Comparison of ENCODE assay signal across 8 cellular contexts in genomic region chr3:43692085-43692484, GRCh38. TPM values are rescaled to one million over a fixed set of nuclear protein-coding genes. Genes with fewer than 3 reads are reported as not detected.
A peak's percentile ranks its signal among the peaks of the same experiment; 100 is the strongest.
DNase-seq lines count a peak whose midpoint lies in the region; ATAC-seq and TF ChIP-seq lines count a peak whose summit lies in the region.

No MANE protein-coding gene starts in this region.

- TF ChIP-seq CTCF in fibroblast of mammary gland (conservative IDR thresholded peaks at IDR 0.05; ENCODE audit: control insufficient read depth, insufficient read depth, low read depth, low read length), result no peak
- TF ChIP-seq CTCF in sigmoid colon (IDR thresholded peaks at IDR 0.05), result no peak

- H3K9me3 ChIP-seq in HAP-1 (no peaks in the 10 kb centered on the region), SK-N-MC (ENCODE audit: low read depth, low read length) (no peaks in the 10 kb centered on the region), sigmoid colon (no peaks in the 10 kb centered on the region)

- no peak for DNase-seq in HAP-1 (ENCODE audit: low spot score in 2 of 2)
- no peak for DNase-seq in SK-N-MC (ENCODE audit: low read depth, low spot score)
- peak; percentile 14 for DNase-seq in fibroblast of mammary gland (ENCODE audit: low read depth)
- DNase-seq in sigmoid colon, result no peak
- DNase-seq in effector CD4-positive, alpha-beta T cell, result no peak
- DNase-seq in NCI-H748 (lab: John Stamatoyannopoulos, UW; ENCODE audit: unreplicated experiment), result no peak
- DNase-seq in H7, result no peak

- H3K9ac ChIP-seq in SK-N-MC (ENCODE audit: insufficient read length), result no peak overlapping the region

- H3K36me3 ChIP-seq in HAP-1 (replicated peaks) (no peaks in the 10 kb centered on the region), SK-N-MC (ENCODE audit: insufficient read depth, low read length) (no peaks in the 10 kb centered on the region), sigmoid colon (no peaks in the 10 kb centered on the region), H7 (replicated peaks; ENCODE audit: control insufficient read depth, insufficient read depth, low read length) (no peaks in the 10 kb centered on the region)

- TF ChIP-seq POLR2A in sigmoid colon (IDR thresholded peaks at IDR 0.05), result no peak

- in situ Hi-C loops in HAP-1 (cut with MboI; ENCODE audit: low sequenced_read_pairs), result no loop called here

- 39 to 59% methylated on average over 7 of the region's 7 CpGs for WGBS in sigmoid colon, 2 donors

- H3K4me1 ChIP-seq in HAP-1, result peaks cover 35% of the 10 kb centered on the region
- peaks cover 0 to 37% (median 24%) of the 10 kb centered on the region in 4 donors for H3K4me1 ChIP-seq in sigmoid colon

- no peak for ATAC-seq in HG02588 (IDR thresholded peaks at IDR 0.05; ENCODE audit: unreplicated experiment)

- no peaks in the 10 kb centered on the region for H3K27me3 ChIP-seq in HAP-1 (ENCODE audit: low read depth)
- H3K27me3 ChIP-seq in sigmoid colon, result no peaks in the 10 kb centered on the region
- H3K27me3 ChIP-seq in H7 (ENCODE audit: control insufficient read depth, insufficient read depth, low read length), result peaks cover 2% of the 10 kb centered on the region; the same call in 1 of the 2 replicates

- TF ChIP-seq EP300 in sigmoid colon (IDR thresholded peaks at IDR 0.05), result no peak

- H3K4me3 ChIP-seq in HAP-1 (peak overlapping the region; percentile 49), SK-N-MC (peak overlapping the region; percentile 80), fibroblast of mammary gland (ENCODE audit: control insufficient read depth, low read depth, low read length) (peak overlapping the region; percentile 57), sigmoid colon (peak overlapping the region in 3 of 4 donors; percentile 84 to 93 (median 91)), H7 (ENCODE audit: insufficient read depth, low read depth, low read length) (no peak overlapping the region)

- no peak overlapping the region for H3K27ac ChIP-seq in SK-N-MC
- no peak overlapping the region for H3K27ac ChIP-seq in sigmoid colon

- intact Hi-C loops in sigmoid colon (cut with DNase I), result loop anchor here (5.0 kb wide), 2 partner anchors 150 to 405 kb away; partner anchors contain the start of gene SNRK

RNA-seq across cellular contexts. Expression of gene ABHD5, which starts 1.3 kb away (rescaled TPM):
- 10 to 100 TPM; 11.1 to 24.7 (median 22.3) TPM for total RNA-seq in sigmoid colon
- polyA plus RNA-seq in sigmoid colon, result 10 to 100 TPM; 16.9 to 48.3 (median 22.2) TPM
- total RNA-seq in H7 (2014; rRNA removed; shearing (Covaris generic)), result 21.8 and 24.5 TPM in 2 replicates
